ENCODE assay signal across 21 cellular contexts in genomic region chr9:136707011-136707410, GRCh38. TPM values are rescaled to one million over a fixed set of nuclear protein-coding genes. Genes with fewer than 3 reads are reported as not detected.
DNase-seq lines count a peak whose midpoint lies in the region; FAIRE-seq and TF ChIP-seq lines count a peak whose summit lies in the region.
"Had no signal": no experiment of that assay in that cellular context is flagged by ENCODE, and none has a peak within 500 bp of the region (broad histone marks: within the 10 kb centered on the region; RNA-seq: fewer than 3 reads in every experiment).

No MANE protein-coding gene starts in this region.

- H3K4me2 ChIP-seq in BLaER1 treated with 17β-estradiol and CSF1 and Interleukin-3, amounts not matched to agents 10 nM and 100 nM, result peak overlapping the region in 10 of 11 experiments; percentile 29 to 99 (median 60); a peak in 12 of 22 replicates

- no peak overlapping the region for H3K9ac ChIP-seq in BLaER1 treated with 17β-estradiol and CSF1 and Interleukin-3, amounts not matched to agents 10 nM and 100 nM

- no peaks in the 10 kb centered on the region for H3K36me3 ChIP-seq in BLaER1 treated with 17β-estradiol and CSF1 and Interleukin-3, amounts not matched to agents 10 nM and 100 nM
- no peaks in the 10 kb centered on the region for H3K36me3 ChIP-seq in HEK293 (ENCODE audit: control insufficient read depth in 2 of 2, insufficient read depth in 1 of 2, low read length in 2 of 2)
- no peaks in the 10 kb centered on the region for H3K36me3 ChIP-seq in A673 (ENCODE audit: insufficient read depth, low read length, poor library complexity, severe bottlenecking)

- H3K27me3 ChIP-seq in BLaER1 treated with 17β-estradiol and CSF1 and Interleukin-3, amounts not matched to agents 10 nM and 100 nM, result peaks cover 0 to 10% (median 0%) of the 10 kb centered on the region in 11 experiments; a peak in 2 of 22 replicates
- no peaks in the 10 kb centered on the region for H3K27me3 ChIP-seq in A673 (replicated peaks; ENCODE audit: insufficient read depth, low read depth, low read length, poor library complexity)

- H4K20me1 ChIP-seq in BLaER1 treated with 17β-estradiol and CSF1 and Interleukin-3, amounts not matched to agents 10 nM and 100 nM, result peaks cover 0 to 8% (median 0%) of the 10 kb centered on the region in 11 experiments; a peak in 1 of 22 replicates

- TF ChIP-seq CTCF in HEK293 (tag by site-specific recombination; IDR thresholded peaks at IDR 0.05) (no peak), A673 (conservative IDR thresholded peaks at IDR 0.05; ENCODE audit: low read depth, low read length) (no peak)

- intact Hi-C loops in A673 (cut with micrococcal nuclease; ENCODE audit: unreplicated experiment), result no loop called here

- CTCF ChIA-PET in HEK293 (lab: Yijun Ruan, JAX), result interaction anchor here (0.6 to 1.0 kb wide), 5 partner anchors 12 to 510 kb away, joined by 3 to 7 read pairs (median 4); no protein-coding TSS in a partner anchor
- CTCF ChIA-PET in A673 (lab: Charles Lee), result no interaction called here

- DNase-seq in urothelium cell line (ENCODE audit: low spot score) (no peak), A673 (ENCODE audit: low spot score) (no peak), T-helper 9 cell (no peak)
- DNase-seq in effector CD4-positive, alpha-beta T cell, result no peak
- DNase-seq: 8988T; AML-193; Caco-2; Calu3; CD4-positive, alpha-beta T cell; CD8-positive, alpha-beta T cell; DMS79 treated with DMSO at 0.1 percent for 48 hours; GF-D8 had no signal

- POLR2A ChIA-PET in HEK293 (lab: Yijun Ruan, JAX) (interaction anchor here (0.6 kb wide), 1 partner anchor 1136 kb away, joined by 3 read pairs; no protein-coding TSS in a partner anchor), A673 (lab: Charles Lee; ENCODE audit: low non-redundant PET) (no interaction called here)

- peak; percentile 5 for FAIRE-seq in urothelium cell line (lab: Jason Lieb, UNC)
- FAIRE-seq: A204.1, D721Med, G401.6, GM12891, GM19239 had no signal

- no peaks in the 10 kb centered on the region for H3K9me3 ChIP-seq in BLaER1 treated with 17β-estradiol and CSF1 and Interleukin-3, amounts not matched to agents 10 nM and 100 nM (replicated peaks in 1 of 11)
- no peaks in the 10 kb centered on the region for H3K9me3 ChIP-seq in HEK293 (ENCODE audit: control insufficient read depth, insufficient read depth, low read depth, low read length)
- H3K9me3 ChIP-seq in A673 (ENCODE audit: low read depth, low read length, poor library complexity, severe bottlenecking), result no peaks in the 10 kb centered on the region
- H3K9me3 ChIP-seq: Caco-2 had no signal

- peaks cover 42 to 97% (median 81%) of the 10 kb centered on the region in 10 experiments for H3K4me1 ChIP-seq in BLaER1 treated with 17β-estradiol and CSF1 and Interleukin-3, amounts not matched to agents 10 nM and 100 nM
- H3K4me1 ChIP-seq in HEK293 (ENCODE audit: control insufficient read depth, insufficient read depth, low read length), result no peaks in the 10 kb centered on the region
- H3K4me1 ChIP-seq in A673 (ENCODE audit: insufficient read depth, low read length, poor library complexity, severe bottlenecking), result peaks cover 6% of the 10 kb centered on the region
- H3K4me1 ChIP-seq: Caco-2 had no signal

- no peak overlapping the region for H3K4me3 ChIP-seq in BLaER1 treated with 17β-estradiol and CSF1 and Interleukin-3, amounts not matched to agents 10 nM and 100 nM
- H3K4me3 ChIP-seq in HEK293 (ENCODE audit: low read depth, low read length) (no peak overlapping the region), A673 (ENCODE audit: low read depth, low read length, poor library complexity, severe bottlenecking) (no peak overlapping the region)

- no TSS peak for BruUV-seq in A673 (replicated peaks; lab: Mats Ljungman, UMichigan)

- no peak overlapping the region for H3K27ac ChIP-seq in BLaER1 treated with 17β-estradiol and CSF1 and Interleukin-3, amounts not matched to agents 10 nM and 100 nM
- H3K27ac ChIP-seq in HEK293 (ENCODE audit: extremely low read depth, low read depth, low read length) (no peak overlapping the region), A673 (ENCODE audit: low read depth, low read length, poor library complexity, severe bottlenecking) (no peak overlapping the region)
- H3K27ac ChIP-seq: C4-2B had no signal

TF ChIP-seq in HEK293, 187 proteins besides CTCF, POLR2A, EP300 and RAD21:
- TF ChIP-seq ZNF274 (IDR thresholded peaks at IDR 0.05; ENCODE audit: low read length) (no peak), ZNF274 (tag by site-specific recombination; IDR thresholded peaks at IDR 0.05; ENCODE audit: borderline replicate concordance) (no peak), ZNF501 (tag by site-specific recombination; IDR thresholded peaks at IDR 0.05) (no peak), SCRT2 (tag by site-specific recombination; IDR thresholded peaks at IDR 0.05) (0 out of 2 replicates have a peak, but pooled peaks have one; percentile 26), ZNF768 (tag by site-specific recombination; IDR thresholded peaks at IDR 0.05) (no peak), ZNF658 (tag by site-specific recombination; IDR thresholded peaks at IDR 0.05) (no peak), ZNF157 (tag by site-specific recombination; IDR thresholded peaks at IDR 0.05) (peak; percentile 94), ZIC2 (tag by site-specific recombination; IDR thresholded peaks at IDR 0.05) (no peak), TSHZ1 (tag by site-specific recombination; IDR thresholded peaks at IDR 0.05; ENCODE audit: borderline replicate concordance) (no peak), SCRT1 (tag by site-specific recombination; IDR thresholded peaks at IDR 0.05; ENCODE audit: borderline replicate concordance) (peak; percentile 40; the same call in 1 of the 2 replicates), ZBTB49 (tag by site-specific recombination; IDR thresholded peaks at IDR 0.05; ENCODE audit: low read depth) (no peak), ZNF133 (tag by site-specific recombination; IDR thresholded peaks at IDR 0.05) (no peak), YY1 (tag by site-specific recombination; IDR thresholded peaks at IDR 0.05) (no peak), ZNF555 (tag by site-specific recombination; conservative IDR thresholded peaks at IDR 0.05) (no peak), ZNF529 (tag by site-specific recombination; IDR thresholded peaks at IDR 0.05; ENCODE audit: insufficient replicate concordance) (no peak), SP2 (tag by site-specific recombination; IDR thresholded peaks at IDR 0.05) (no peak)

RNA-seq across cellular contexts. Expression of gene DIPK1B, which starts 5.4 kb away (rescaled TPM):
- 26.4 and 35.3 TPM in 2 replicates for total RNA-seq in A673 (2021)

RNA-seq across cellular contexts. Expression of gene AGPAT2, which starts 19.8 kb away (rescaled TPM):
- total RNA-seq in A673 (2021), result 56.0 and 57.7 TPM in 2 replicates

RNA-seq across cellular contexts. Expression of gene LCN10, which starts 35.7 kb away (rescaled TPM):
- 0.15 and 0.35 TPM in 2 replicates for total RNA-seq in A673 (2021)
- total RNA-seq: Caco-2; CD4-positive, alpha-beta T cell had no signal

RNA-seq across cellular contexts. Expression of gene LCN6, which starts 41.3 kb away (rescaled TPM):
- not detected in 2 replicates for total RNA-seq in A673 (2021)
- total RNA-seq: B cell; Caco-2; Calu3; CD4-positive, alpha-beta T cell; CD8-positive, alpha-beta T cell had no signal

RNA-seq across cellular contexts. Expression of gene EGFL7, which starts 44.3 kb away (rescaled TPM):
- 79.5 and 98.5 TPM in 2 replicates for total RNA-seq in A673 (2021)
- total RNA-seq: CD4-positive, alpha-beta T cell; CD8-positive, alpha-beta T cell had no signal
